ENCODE assay signal across 9 cellular contexts in genomic region chr5:172113036-172113435, GRCh38.
DNase-seq lines count a peak whose midpoint lies in the region; ATAC-seq and TF ChIP-seq lines count a peak whose summit lies in the region.
"Had no signal": no experiment of that assay in that cellular context is flagged by ENCODE, and none has a peak within 500 bp of the region (broad histone marks: within the 10 kb centered on the region; RNA-seq: fewer than 3 reads in every experiment).

No MANE protein-coding gene starts in this region.

- DNase-seq in left ventricle myocardium inferior (peak; percentile 9), cardiac septum (ENCODE audit: low spot score) (no peak), NCI-H748 treated with DMSO at 0.1 percent for 48 hours (lab: John Stamatoyannopoulos, UW) (no peak), NCI-H748 (lab: John Stamatoyannopoulos, UW; ENCODE audit: unreplicated experiment) (no peak), omental fat pad (ENCODE audit: low spot score) (no peak)
- DNase-seq in activated T-cell treated with anti-CD3 and anti-CD28 coated beads, Interleukin-2, amount 50 U/mL, for 1 hour: peak; percentile 69
- DNase-seq in naive thymus-derived CD8-positive, alpha-beta T cell: peak in 9 of 10 donors; percentile 57 to 93 (median 84)

- intact Hi-C loops in left ventricle myocardium inferior (cut with micrococcal nuclease) (loop anchor here (2.0 kb wide), 1 partner anchor 74 kb away; no protein-coding TSS in a partner anchor), cardiac septum (cut with DNase I) (no loop called here)

- H3K27me3 ChIP-seq in left ventricle myocardium inferior (ENCODE audit: low read depth): no peaks in the 10 kb centered on the region
- H3K27me3 ChIP-seq: cardiac muscle cell had no signal

- peaks cover 56% of the 10 kb centered on the region for H3K4me1 ChIP-seq in left ventricle myocardium inferior

- peaks cover 33 to 85% (median 78%) of the 10 kb centered on the region in 4 donors for H3K4me1 Mint-ChIP-seq in naive thymus-derived CD8-positive, alpha-beta T cell

- peak overlapping the region; percentile 82 to 99 (median 98) for H3K27ac Mint-ChIP-seq in naive thymus-derived CD8-positive, alpha-beta T cell

- H3K27me3 Mint-ChIP-seq in naive thymus-derived CD8-positive, alpha-beta T cell: no peaks in the 10 kb centered on the region

- no peak overlapping the region for H3K4me3 ChIP-seq in left ventricle myocardium inferior
- H3K4me3 ChIP-seq: cardiac muscle cell had no signal

- peak; percentile 62 to 78 for ATAC-seq in naive thymus-derived CD8-positive, alpha-beta T cell
- ATAC-seq in GM18502 (IDR thresholded peaks at IDR 0.05; ENCODE audit: poor library complexity, unreplicated experiment): no peak
- ATAC-seq in omental fat pad (ENCODE audit: low FRiP score): no peak

- peaks cover 19% of the 10 kb centered on the region for H3K36me3 ChIP-seq in left ventricle myocardium inferior
- H3K36me3 ChIP-seq: cardiac muscle cell had no signal

- POLR2A ChIA-PET in naive thymus-derived CD8-positive, alpha-beta T cell (lab: Charles Lee): interaction anchor here (0.6 to 18.3 kb wide), 4 partner anchors 20 to 71 kb away, joined by 3 to 359 read pairs (median 102); partner anchors contain the start of gene STK10

- TF ChIP-seq CTCF in left ventricle myocardium inferior (IDR thresholded peaks at IDR 0.05; ENCODE audit: borderline replicate concordance) (no peak), omental fat pad (IDR thresholded peaks at IDR 0.05) (no peak)

- H3K9me3 Mint-ChIP-seq in naive thymus-derived CD8-positive, alpha-beta T cell: peaks cover 0 to 3% (median 0%) of the 10 kb centered on the region in 9 donors

- H3K27ac ChIP-seq in left ventricle myocardium inferior (replicated peaks): no peak overlapping the region
- H3K27ac ChIP-seq: cardiac muscle cell had no signal

- peak overlapping the region; percentile 62 to 87 (median 80) for H3K4me3 Mint-ChIP-seq in naive thymus-derived CD8-positive, alpha-beta T cell

- no peaks in the 10 kb centered on the region for H3K9me3 ChIP-seq in left ventricle myocardium inferior (replicated peaks)

- H3K36me3 Mint-ChIP-seq in naive thymus-derived CD8-positive, alpha-beta T cell: peaks cover 0 to 47% (median 12%) of the 10 kb centered on the region in 3 donors

Comparison
In these comparisons a context has a peak if more than half of its experiments do, and no peak if none do; other contexts are left out.
1. DNase-seq: peak in left ventricle myocardium inferior (single experiment), activated T-cell treated with anti-CD3 and anti-CD28 coated beads, Interleukin-2, amount 50 U/mL, for 1 hour (single experiment) and naive thymus-derived CD8-positive, alpha-beta T cell (9 of 10); none in cardiac septum (single experiment), NCI-H748 treated with DMSO at 0.1 percent for 48 hours (single experiment), NCI-H748 (single experiment) and omental fat pad (single experiment).
2. ATAC-seq: peak in naive thymus-derived CD8-positive, alpha-beta T cell (2 of 2); none in GM18502 (single experiment) and omental fat pad (single experiment).